In genomic region chr17:57326764-57327163, GRCh38 we compare ENCODE assay signal across 17 cellular contexts.
A peak's percentile ranks its signal among the peaks of the same experiment; 100 is the strongest.
DNase-seq lines count a peak whose midpoint lies in the region; ATAC-seq and TF ChIP-seq lines count a peak whose summit lies in the region.
"Had no signal": no experiment of that assay in that cellular context is flagged by ENCODE, and none has a peak within 500 bp of the region (broad histone marks: within the 10 kb centered on the region; RNA-seq: fewer than 3 reads in every experiment).

No MANE protein-coding gene starts in this region.

- H3K4me1 ChIP-seq in Caco-2, result peaks cover 18% of the 10 kb centered on the region; the same call in 1 of the 2 replicates
- no peaks in the 10 kb centered on the region for H3K4me1 ChIP-seq in upper lobe of left lung

- TF ChIP-seq EP300 in upper lobe of left lung (IDR thresholded peaks at IDR 0.05), result no peak

- TF ChIP-seq POLR2A in upper lobe of left lung (IDR thresholded peaks at IDR 0.05), result no peak

- no peaks in the 10 kb centered on the region for H3K27me3 ChIP-seq in Caco-2 (replicated peaks; ENCODE audit: control insufficient read depth, insufficient read depth, low read length)
- no peaks in the 10 kb centered on the region for H3K27me3 ChIP-seq in upper lobe of left lung

- no peak overlapping the region for H3K27ac ChIP-seq in upper lobe of left lung
- no peak overlapping the region for H3K27ac ChIP-seq in substantia nigra (ENCODE audit: low read depth, low read length, poor library complexity, severe bottlenecking)

- peak; percentile 62 for ATAC-seq in activated T-helper 17 cell treated with anti-CD3 and anti-CD28 coated beads, Interleukin-2, amount 50 U/mL, for 72 hours (replicated peaks)
- no peak for ATAC-seq in upper lobe of left lung (ENCODE audit: low FRiP score in 2 of 2)
- ATAC-seq: Panc1 had no signal

- no peaks in the 10 kb centered on the region for H3K9me3 Mint-ChIP-seq in activated CD4-positive, alpha-beta T cell treated with anti-CD3 and anti-CD28 coated beads, Interleukin-2, amount 10 ng/mL, durations not matched to agents 24 days and 14 days
- H3K9me3 Mint-ChIP-seq in Caco-2 (ENCODE audit: unreplicated experiment) (no peaks in the 10 kb centered on the region), nephron progenitor cell (no peaks in the 10 kb centered on the region)
- no peaks in the 10 kb centered on the region for H3K9me3 Mint-ChIP-seq in activated T-helper 17 cell treated with anti-CD3 and anti-CD28 coated beads, Interleukin-2, amount 50 U/mL, for 72 hours

- CTCF ChIA-PET in Caco-2 (lab: Charles Lee), result interaction anchor here (0.7 kb wide), 1 partner anchor 345 kb away, joined by 4 read pairs; no protein-coding TSS in a partner anchor

- no peak overlapping the region for H3K4me3 Mint-ChIP-seq in activated CD4-positive, alpha-beta T cell treated with anti-CD3 and anti-CD28 coated beads, Interleukin-2, amount 10 ng/mL, durations not matched to agents 24 days and 14 days
- H3K4me3 Mint-ChIP-seq in Caco-2 (ENCODE audit: unreplicated experiment), result no peak overlapping the region
- H3K4me3 Mint-ChIP-seq in activated T-helper 17 cell treated with anti-CD3 and anti-CD28 coated beads, Interleukin-2, amount 50 U/mL, for 72 hours, result peak overlapping the region; percentile 23
- no peak overlapping the region for H3K4me3 Mint-ChIP-seq in nephron progenitor cell
- H3K4me3 Mint-ChIP-seq: CD4-positive, alpha-beta memory T cell had no signal

- peaks cover 41% of the 10 kb centered on the region for H3K36me3 Mint-ChIP-seq in activated CD4-positive, alpha-beta T cell treated with anti-CD3 and anti-CD28 coated beads, Interleukin-2, amount 10 ng/mL, durations not matched to agents 24 days and 14 days (ENCODE audit: low read depth)
- H3K36me3 Mint-ChIP-seq in Caco-2 (ENCODE audit: insufficient read depth, unreplicated experiment) (peaks cover 65% of the 10 kb centered on the region), nephron progenitor cell (ENCODE audit: low read depth) (peaks cover 72% of the 10 kb centered on the region)
- H3K36me3 Mint-ChIP-seq in activated T-helper 17 cell treated with anti-CD3 and anti-CD28 coated beads, Interleukin-2, amount 50 U/mL, for 72 hours (ENCODE audit: low read depth), result peaks cover 38% of the 10 kb centered on the region

- BruUV-seq in Caco-2 (replicated peaks; lab: Mats Ljungman, UMichigan), result no TSS peak

- no peaks in the 10 kb centered on the region; the same call in 1 of the 2 replicates for H3K36me3 ChIP-seq in Caco-2 (ENCODE audit: control insufficient read depth, insufficient read depth, low read length)
- no peaks in the 10 kb centered on the region for H3K36me3 ChIP-seq in upper lobe of left lung

- intact Hi-C loops in activated CD4-positive, alpha-beta T cell treated with anti-CD3 and anti-CD28 coated beads, Interleukin-2, amount 10 ng/mL, durations not matched to agents 24 days and 14 days (cut with micrococcal nuclease), result no loop called here
- intact Hi-C loops in Caco-2 (cut with micrococcal nuclease; ENCODE audit: unreplicated experiment), result no loop called here

- DNase-seq in activated CD4-positive, alpha-beta T cell treated with anti-CD3 and anti-CD28 coated beads, Interleukin-2, amount 10 ng/mL, durations not matched to agents 24 days and 14 days, result no peak
- DNase-seq in activated CD4-positive, alpha-beta T cell treated with anti-CD3 and anti-CD28 coated beads for 1 hour, result no peak
- DNase-seq in Caco-2 (no peak), nephron progenitor cell (no peak), upper lobe of left lung (no peak), NOMO-1 (lab: John Stamatoyannopoulos, UW; ENCODE audit: unreplicated experiment in 2 of 2) (no peak), substantia nigra (lab: John Stamatoyannopoulos, UW) (no peak)
- DNase-seq: 8988T; CD4-positive, alpha-beta memory T cell; DMS79 treated with DMSO at 0.1 percent for 48 hours; HCEC 1CT; KG1; NCI-H1092; NCI-H2081 treated with DMSO at 0.1 percent for 48 hours; NCI-H524 had no signal

- peak overlapping the region; percentile 74 for H3K27ac Mint-ChIP-seq in activated CD4-positive, alpha-beta T cell treated with anti-CD3 and anti-CD28 coated beads, Interleukin-2, amount 10 ng/mL, durations not matched to agents 24 days and 14 days
- H3K27ac Mint-ChIP-seq in Caco-2 (ENCODE audit: unreplicated experiment) (peak overlapping the region; percentile 62), nephron progenitor cell (peak overlapping the region; percentile 50)
- peak overlapping the region; percentile 83 for H3K27ac Mint-ChIP-seq in activated T-helper 17 cell treated with anti-CD3 and anti-CD28 coated beads, Interleukin-2, amount 50 U/mL, for 72 hours

- H3K4me1 Mint-ChIP-seq in activated CD4-positive, alpha-beta T cell treated with anti-CD3 and anti-CD28 coated beads, Interleukin-2, amount 10 ng/mL, durations not matched to agents 24 days and 14 days, result peaks cover 43% of the 10 kb centered on the region
- H3K4me1 Mint-ChIP-seq in Caco-2 (ENCODE audit: low read depth, unreplicated experiment) (peaks cover 22% of the 10 kb centered on the region), nephron progenitor cell (peaks cover 81% of the 10 kb centered on the region)
- H3K4me1 Mint-ChIP-seq in activated T-helper 17 cell treated with anti-CD3 and anti-CD28 coated beads, Interleukin-2, amount 50 U/mL, for 72 hours, result peaks cover 23% of the 10 kb centered on the region

- no peak overlapping the region for H3K4me3 ChIP-seq in Caco-2 (ENCODE audit: low read depth, low read length)
- H3K4me3 ChIP-seq in upper lobe of left lung, result no peak overlapping the region

- TF ChIP-seq CTCF in Caco-2 (IDR thresholded peaks at IDR 0.05; ENCODE audit: insufficient read depth in 1 of 2, low read depth in 1 of 2, low read length in 1 of 2, severe bottlenecking in 1 of 2, unreplicated experiment in 1 of 2) (no peak), nephron progenitor cell (IDR thresholded peaks at IDR 0.05) (no peak), upper lobe of left lung (IDR thresholded peaks at IDR 0.05) (no peak)

- no peaks in the 10 kb centered on the region for H3K27me3 Mint-ChIP-seq in activated CD4-positive, alpha-beta T cell treated with anti-CD3 and anti-CD28 coated beads, Interleukin-2, amount 10 ng/mL, durations not matched to agents 24 days and 14 days
- H3K27me3 Mint-ChIP-seq in Caco-2 (ENCODE audit: insufficient read depth, unreplicated experiment) (no peaks in the 10 kb centered on the region), nephron progenitor cell (ENCODE audit: low read depth, poor library complexity) (peaks cover 6% of the 10 kb centered on the region)
- H3K27me3 Mint-ChIP-seq in activated T-helper 17 cell treated with anti-CD3 and anti-CD28 coated beads, Interleukin-2, amount 50 U/mL, for 72 hours, result no peaks in the 10 kb centered on the region
- H3K27me3 Mint-ChIP-seq: CD4-positive, alpha-beta memory T cell had no signal

- POLR2A ChIA-PET in Caco-2 (lab: Charles Lee), result no interaction called here

- no peaks in the 10 kb centered on the region for H3K9me3 ChIP-seq in Caco-2
- H3K9me3 ChIP-seq in upper lobe of left lung, result no peaks in the 10 kb centered on the region

- WGBS in upper lobe of left lung, 2 donors, result 92 to 96% methylated on average over 5 of the region's 5 CpGs
